ENCODE assay signal across 10 cellular contexts in genomic region chr17:41645371-41646063, GRCh38. TPM values are rescaled to one million over a fixed set of nuclear protein-coding genes. Genes with fewer than 3 reads are reported as not detected.
DNase-seq lines count a peak whose midpoint lies in the region; ATAC-seq and TF ChIP-seq lines count a peak whose summit lies in the region.
"Had no signal": no experiment of that assay in that cellular context is flagged by ENCODE, and none has a peak within 500 bp of the region (broad histone marks: within the 10 kb centered on the region; RNA-seq: fewer than 3 reads in every experiment).

No MANE protein-coding gene starts in this region.

- H3K23ac ChIP-seq in mesendoderm (ENCODE audit: low read length): no peak overlapping the region

- no peak overlapping the region for H2BK15ac ChIP-seq in mesendoderm (replicated peaks; ENCODE audit: low read depth)

- CTCF ChIA-PET in mammary epithelial cell (lab: Charles Lee; ENCODE audit: low non-redundant PET): interaction anchor here (1.6 kb wide), 1 partner anchor 97 kb away, joined by 11 read pairs; no protein-coding TSS in a partner anchor

- peak overlapping the region; percentile 72 for H3K27ac ChIP-seq in mammary epithelial cell (ENCODE audit: insufficient read depth, low read depth, low read length)
- H3K27ac ChIP-seq in mesendoderm (ENCODE audit: low read depth, low read length): no peak overlapping the region
- H3K27ac ChIP-seq in gastrocnemius medialis: no peak overlapping the region
- H3K27ac ChIP-seq in effector memory CD4-positive, alpha-beta T cell (ENCODE audit: insufficient read depth, low read length, poor library complexity, severe bottlenecking): no peak overlapping the region
- H3K27ac ChIP-seq in aorta (ENCODE audit: low read depth in 1 of 2, low read length in 2 of 2): no peak overlapping the region

- dilution Hi-C loops in mammary epithelial cell (cut with HindIII; ENCODE audit: low sequenced_read_pairs): no loop called here

- H3K27me3 ChIP-seq in mammary epithelial cell (ENCODE audit: insufficient read depth, low read length) (no peaks in the 10 kb centered on the region), mesendoderm (ENCODE audit: insufficient read depth, low read length, poor library complexity) (no peaks in the 10 kb centered on the region), gastrocnemius medialis (no peaks in the 10 kb centered on the region), aorta (ENCODE audit: control insufficient read depth in 1 of 2, insufficient read depth in 2 of 2, low read length in 1 of 2) (no peaks in the 10 kb centered on the region)
- H3K27me3 ChIP-seq in effector memory CD4-positive, alpha-beta T cell (replicated peaks; ENCODE audit: control insufficient read depth, insufficient read depth, low read length, poor library complexity, severe bottlenecking): no peaks in the 10 kb centered on the region

- H3K9me3 ChIP-seq in mammary epithelial cell (replicated peaks; ENCODE audit: insufficient read depth, low read length): no peaks in the 10 kb centered on the region
- H3K9me3 ChIP-seq in gastrocnemius medialis: no peaks in the 10 kb centered on the region
- H3K9me3 ChIP-seq in effector memory CD4-positive, alpha-beta T cell (ENCODE audit: control insufficient read depth, low read length): no peaks in the 10 kb centered on the region
- H3K9me3 ChIP-seq in aorta (ENCODE audit: control insufficient read depth, low read length): no peaks in the 10 kb centered on the region

- H3K36me3 ChIP-seq in mammary epithelial cell (ENCODE audit: insufficient read depth, low read length) (no peaks in the 10 kb centered on the region), mesendoderm (ENCODE audit: control insufficient read depth, insufficient read depth, low read length) (no peaks in the 10 kb centered on the region), gastrocnemius medialis (no peaks in the 10 kb centered on the region), aorta (ENCODE audit: control insufficient read depth in 1 of 2, insufficient read depth in 2 of 2, low read length in 1 of 2) (no peaks in the 10 kb centered on the region)
- no peaks in the 10 kb centered on the region for H3K36me3 ChIP-seq in effector memory CD4-positive, alpha-beta T cell (ENCODE audit: control insufficient read depth, insufficient read depth, low read length)

- H3K4me3 ChIP-seq in mammary epithelial cell (replicated peaks in 1 of 3; ENCODE audit: insufficient read depth in 1 of 3, low read depth in 2 of 3, low read length in 3 of 3): no peak overlapping the region
- no peak overlapping the region for H3K4me3 ChIP-seq in mesendoderm (ENCODE audit: low read length)
- no peak overlapping the region for H3K4me3 ChIP-seq in gastrocnemius medialis
- no peak overlapping the region for H3K4me3 ChIP-seq in effector memory CD4-positive, alpha-beta T cell (ENCODE audit: insufficient read depth, low read depth, low read length, poor library complexity, severe bottlenecking)
- H3K4me3 ChIP-seq in aorta (ENCODE audit: low read length in 2 of 2): no peak overlapping the region

- H2AFZ ChIP-seq in mammary epithelial cell (ENCODE audit: low read depth, low read length): peak overlapping the region; percentile 62

- H3K9ac ChIP-seq in mammary epithelial cell (ENCODE audit: insufficient read depth, low read length) (peak overlapping the region; percentile 45), mesendoderm (ENCODE audit: low read length) (no peak overlapping the region)

- H4K5ac ChIP-seq in mesendoderm (ENCODE audit: low read length): no peak overlapping the region

- in situ Hi-C loops in mammary epithelial cell (cut with MboI; ENCODE audit: low sequenced_read_pairs in 2 of 2) (no loop called here), gastrocnemius medialis (cut with MboI; ENCODE audit: low sequenced_read_pairs in 4 of 4) (loop anchor here in 3 of 4 donors (10.0 kb wide), 2 partner anchors 91 to 741 kb away; no protein-coding TSS in a partner anchor)

- H3K4me2 ChIP-seq in mammary epithelial cell (ENCODE audit: insufficient read depth, low read depth, low read length): no peak overlapping the region
- H3K4me2 ChIP-seq in mesendoderm (ENCODE audit: low read length): no peak overlapping the region

- TF ChIP-seq POLR2A in gastrocnemius medialis (IDR thresholded peaks at IDR 0.05): no peak

- H4K20me1 ChIP-seq in mammary epithelial cell (ENCODE audit: insufficient read depth, low read length): no peaks in the 10 kb centered on the region

- H2BK120ac ChIP-seq in mesendoderm (ENCODE audit: low read depth, low read length): no peak overlapping the region

- no peak overlapping the region for H4K8ac ChIP-seq in mesendoderm (ENCODE audit: low read depth, low read length)

- ATAC-seq in gastrocnemius medialis (no peak), aorta (ENCODE audit: low FRiP score) (no peak)

- peaks cover 39% of the 10 kb centered on the region for H3K4me1 ChIP-seq in mammary epithelial cell (ENCODE audit: insufficient read depth, low read length)
- H3K4me1 ChIP-seq in mesendoderm (ENCODE audit: control insufficient read depth, low read depth, low read length): no peaks in the 10 kb centered on the region
- H3K4me1 ChIP-seq in gastrocnemius medialis: peaks cover 7 to 11% of the 10 kb centered on the region in 2 donors
- peaks cover 14% of the 10 kb centered on the region for H3K4me1 ChIP-seq in effector memory CD4-positive, alpha-beta T cell (ENCODE audit: control insufficient read depth, insufficient read depth, low read length, poor library complexity, severe bottlenecking)
- H3K4me1 ChIP-seq in aorta (ENCODE audit: control insufficient read depth in 1 of 2, insufficient read depth in 2 of 2, low read length in 2 of 2): peaks cover 0 to 3% of the 10 kb centered on the region in 2 donors

- H3K56ac ChIP-seq in mesendoderm (ENCODE audit: low read length): no peak overlapping the region

- intact Hi-C loops in mammary epithelial cell (cut with micrococcal nuclease): loop anchor here (5.0 kb wide), 3 partner anchors 148 to 323 kb away; no protein-coding TSS in a partner anchor
- intact Hi-C loops in gastrocnemius medialis (cut with DNase I; ENCODE audit: low total_unique reads): loop anchor here (5.0 kb wide), 1 partner anchor 738 kb away; no protein-coding TSS in a partner anchor
- intact Hi-C loops in aorta (cut with DNase I): loop anchor here (5.0 kb wide), 2 partner anchors 68 to 738 kb away; no protein-coding TSS in a partner anchor

- H3K4ac ChIP-seq in mesendoderm (ENCODE audit: low read depth, low read length): no peak overlapping the region

- TF ChIP-seq CTCF in mammary epithelial cell (conservative IDR thresholded peaks at IDR 0.05 in 1 of 2, IDR thresholded peaks at IDR 0.05 in 1 of 2; ENCODE audit: extremely low read depth in 1 of 2, insufficient read depth in 1 of 2, low read depth in 1 of 2, low read length in 2 of 2) (no peak), gastrocnemius medialis (IDR thresholded peaks at IDR 0.05 in 4 of 5, conservative IDR thresholded peaks at IDR 0.05 in 1 of 5) (no peak)

- no peaks in the 10 kb centered on the region for H3K79me1 ChIP-seq in mesendoderm (ENCODE audit: low read length)

- no peak overlapping the region for H3K18ac ChIP-seq in mesendoderm (ENCODE audit: low read length)

- DNase-seq in Ammon's horn (ENCODE audit: low spot score) (peak; percentile 45), M059J (ENCODE audit: low read depth) (peak; percentile 65), mammary epithelial cell (peak; percentile 73), mesendoderm (peak; percentile 81), gastrocnemius medialis (no peak), NCI-H2171 treated with DMSO at 0.1 percent for 48 hours (lab: John Stamatoyannopoulos, UW) (no peak), aorta (no peak)
- DNase-seq in effector memory CD4-positive, alpha-beta T cell: no peak
- DNase-seq: stimulated activated CD4-positive, alpha-beta T cell treated with anti-CD3 and anti-CD28 coated beads, Interleukin-4, amount 100 ng/mL, for 1 hour had no signal

- no peaks in the 10 kb centered on the region for H3K79me2 ChIP-seq in mammary epithelial cell (ENCODE audit: insufficient read depth, low read length)
- H3K79me2 ChIP-seq in mesendoderm (ENCODE audit: control insufficient read depth, insufficient read depth, low read length): no peaks in the 10 kb centered on the region

- BruUV-seq in mammary epithelial cell (replicated peaks; lab: Mats Ljungman, UMichigan): TSS peak; percentile 62

- no peak overlapping the region for H2AK5ac ChIP-seq in mesendoderm (ENCODE audit: low read length)

- 43% methylated on average over 5 of the region's 5 CpGs for WGBS in mammary epithelial cell (ENCODE audit: low coverage, missing lambda C conversion rate)
- no CpG with 5 or more reads among the region's 5 CpGs for WGBS in mesendoderm (ENCODE audit: extremely low coverage, insufficient coverage, low lambda C conversion rate)
- 66 to 71% methylated on average over 5 of the region's 5 CpGs for WGBS in aorta, 2 donors

- H2BK5ac ChIP-seq in mesendoderm (ENCODE audit: low read length): no peak overlapping the region

RNA-seq across cellular contexts. Expression of gene KRT17, which starts 21.1 kb away (rescaled TPM):
- 6.7 and 8.5 TPM in 2 replicates for total RNA-seq in M059J (2014; rRNA removed; shearing (Covaris generic))
- total RNA-seq in mammary epithelial cell (over 10,000 TPM; 10,365 to 24,723 TPM), gastrocnemius medialis (not detected), aorta (1 to 10 TPM; 3.8 to 5.5 TPM)
- polyA plus RNA-seq in mammary epithelial cell (8,957 TPM), aorta (100 to 1,000 TPM in 1 of 2 donors, 10 to 100 TPM in 1; 33.2 to 126 TPM)
- 6,693 TPM for polyA minus RNA-seq in mammary epithelial cell
- 0.73 TPM for polyA plus RNA-seq in mesendoderm (2013, experiment 1 of 2)
- 0.70 TPM for polyA plus RNA-seq in mesendoderm (2013, experiment 2 of 2)
- total RNA-seq: mucosa of gallbladder had no signal

RNA-seq across cellular contexts. Expression of gene KRT16, which starts 33.0 kb away (rescaled TPM):
- 0.15 and 0.34 TPM in 2 replicates for total RNA-seq in M059J (2014; rRNA removed; shearing (Covaris generic))
- 1,000 to 10,000 TPM in 1 of 2 donors, 100 to 1,000 TPM in 1; 585 to 1,021 TPM for total RNA-seq in mammary epithelial cell
- 659 TPM for polyA plus RNA-seq in mammary epithelial cell
- polyA minus RNA-seq in mammary epithelial cell: 694 TPM
- 0.01 TPM for polyA plus RNA-seq in mesendoderm (2013, experiment 1 of 2)
- polyA plus RNA-seq in mesendoderm (2013, experiment 2 of 2): not detected
- total RNA-seq in gastrocnemius medialis: under 1 TPM in 1 of 4 donors, not detected in 3; 0.34 TPM
- total RNA-seq in aorta: under 1 TPM; 0.30 to 0.65 TPM
- 10 to 100 TPM in 1 of 2 donors, 1 to 10 TPM in 1; 6.9 to 15.7 TPM for polyA plus RNA-seq in aorta
- total RNA-seq: mucosa of gallbladder had no signal

RNA-seq across cellular contexts. Expression of gene EIF1, which starts 43.2 kb away (rescaled TPM):
- total RNA-seq in M059J (2014; rRNA removed; shearing (Covaris generic)): 54.4 and 64.1 TPM in 2 replicates
- total RNA-seq in mammary epithelial cell: 100 to 1,000 TPM in 1 of 2 donors, 10 to 100 TPM in 1; 78.9 to 981 TPM
- polyA plus RNA-seq in mammary epithelial cell: 108 TPM
- polyA minus RNA-seq in mammary epithelial cell: 399 TPM
- polyA plus RNA-seq in mesendoderm (2013, experiment 1 of 2): 472 TPM
- polyA plus RNA-seq in mesendoderm (2013, experiment 2 of 2): 473 TPM
- 100 to 1,000 TPM; 222 to 842 (median 375) TPM for total RNA-seq in gastrocnemius medialis
- 100 to 1,000 TPM; 582 to 726 TPM for total RNA-seq in aorta
- polyA plus RNA-seq in aorta: 100 to 1,000 TPM; 372 to 801 TPM

RNA-seq across cellular contexts. Expression of gene KRT14, which starts 58.8 kb away (rescaled TPM):
- total RNA-seq in M059J (2014; rRNA removed; shearing (Covaris generic)): 0.27 TPM in 1 of 2 replicates, not detected in the other
- total RNA-seq in mammary epithelial cell: 1,000 to 10,000 TPM; 4,602 to 9,976 TPM
- 26,464 TPM for polyA plus RNA-seq in mammary epithelial cell
- 15,260 TPM for polyA minus RNA-seq in mammary epithelial cell
- polyA plus RNA-seq in mesendoderm (2013, experiment 1 of 2): not detected
- polyA plus RNA-seq in mesendoderm (2013, experiment 2 of 2): not detected
- total RNA-seq in gastrocnemius medialis: not detected
- total RNA-seq in aorta: 1 to 10 TPM in 1 of 2 donors, under 1 TPM in 1; 0.30 to 1.2 TPM
- 10 to 100 TPM in 1 of 2 donors, 1 to 10 TPM in 1; 4.4 to 46.7 TPM for polyA plus RNA-seq in aorta

Comparison
In these comparisons a context has a peak if more than half of its experiments do, and no peak if none do; other contexts are left out.
1. DNase-seq: peak in Ammon's horn (single experiment), M059J (single experiment), mammary epithelial cell (single experiment) and mesendoderm (single experiment); none in gastrocnemius medialis (0 of 2), NCI-H2171 treated with DMSO at 0.1 percent for 48 hours (single experiment), effector memory CD4-positive, alpha-beta T cell (0 of 3) and aorta (0 of 2).
2. RNA of gene KRT17, which starts 21.1 kb away (total RNA-seq): 10,365 to 24,723 TPM in mammary epithelial cell; 6.7 to 8.5 TPM in M059J, 3.8 to 5.5 TPM in aorta and not detected in gastrocnemius medialis; every median in the first group is over 1,000 times any median in the second.
3. RNA of gene KRT16, which starts 33.0 kb away (total RNA-seq): 585 to 1,021 TPM in mammary epithelial cell; 0.30 to 0.65 TPM in aorta, 0.15 to 0.34 TPM in M059J and 0.34 TPM in gastrocnemius medialis; every median in the first group is over 100 times any median in the second.
4. in situ Hi-C loops: an anchor here in gastrocnemius medialis (10.0 kb wide); none called in mammary epithelial cell.